Comparison of ENCODE assay signal across 25 cellular contexts in genomic region chr4:108142870-108143269, GRCh38. TPM values are rescaled to one million over a fixed set of nuclear protein-coding genes. Genes with fewer than 3 reads are reported as not detected.
DNase-seq lines count a peak whose midpoint lies in the region; ATAC-seq and TF ChIP-seq lines count a peak whose summit lies in the region.
"Had no signal": no experiment of that assay in that cellular context is flagged by ENCODE, and none has a peak within 500 bp of the region (broad histone marks: within the 10 kb centered on the region; RNA-seq: fewer than 3 reads in every experiment).

No MANE protein-coding gene starts in this region.

- H3K4me3 ChIP-seq in endodermal cell (ENCODE audit: low read length), result no peak overlapping the region
- H3K4me3 ChIP-seq: left ventricle myocardium inferior, prostate gland had no signal

- peak overlapping the region; percentile 55 for H3K4me3 Mint-ChIP-seq in T-helper 1 cell treated with Interleukin-12 subunit alpha and Interleukin-12 subunit beta and Interleukin-4 antibody, amounts not matched to agents 30 μg/mL and 1 μg/mL, for 36 hours
- H3K4me3 Mint-ChIP-seq in stimulated activated naive CD8-positive, alpha-beta T cell treated with anti-CD3 and anti-CD28 coated beads, Interleukin-15, Interleukin-2, amounts not matched to agents 100 ng/mL and 50 ng/mL, for 24 hours, result peak overlapping the region; percentile 64
- H3K4me3 Mint-ChIP-seq in endodermal cell, result no peak overlapping the region

- ATAC-seq in stimulated activated naive CD8-positive, alpha-beta T cell treated with anti-CD3 and anti-CD28 coated beads, Interleukin-15, Interleukin-2, amounts not matched to agents 100 U/mL and 50 U/mL, for 24 hours, result no peak
- ATAC-seq in activated naive CD4-positive, alpha-beta T cell treated with anti-CD3 and anti-CD28 coated beads, Interleukin-2, amount 50 U/mL, for 72 hours, result no peak
- ATAC-seq: HepG2, sciatic nerve had no signal

- H3K9ac ChIP-seq in endodermal cell (ENCODE audit: extremely low read depth, low read length, poor library complexity, severe bottlenecking), result no peak overlapping the region

- H3K27me3 Mint-ChIP-seq in T-helper 1 cell treated with Interleukin-12 subunit alpha and Interleukin-12 subunit beta and Interleukin-4 antibody, amounts not matched to agents 30 μg/mL and 1 μg/mL, for 36 hours (ENCODE audit: low read depth), result no peaks in the 10 kb centered on the region
- no peaks in the 10 kb centered on the region for H3K27me3 Mint-ChIP-seq in stimulated activated naive CD8-positive, alpha-beta T cell treated with anti-CD3 and anti-CD28 coated beads, Interleukin-15, Interleukin-2, amounts not matched to agents 100 ng/mL and 50 ng/mL, for 24 hours
- peaks cover 5% of the 10 kb centered on the region for H3K27me3 Mint-ChIP-seq in endodermal cell (ENCODE audit: insufficient read depth)

- 100% methylated on average over 1 of the region's 2 CpGs for WGBS in endodermal cell (ENCODE audit: insufficient coverage in 1 of 2, insufficient read length in 1 of 2), 2 experiments

- H3K9me3 Mint-ChIP-seq in T-helper 1 cell treated with Interleukin-12 subunit alpha and Interleukin-12 subunit beta and Interleukin-4 antibody, amounts not matched to agents 30 μg/mL and 1 μg/mL, for 36 hours, result no peaks in the 10 kb centered on the region
- no peaks in the 10 kb centered on the region for H3K9me3 Mint-ChIP-seq in stimulated activated naive CD8-positive, alpha-beta T cell treated with anti-CD3 and anti-CD28 coated beads, Interleukin-15, Interleukin-2, amounts not matched to agents 100 ng/mL and 50 ng/mL, for 24 hours
- no peaks in the 10 kb centered on the region for H3K9me3 Mint-ChIP-seq in activated naive CD4-positive, alpha-beta T cell treated with anti-CD3 and anti-CD28 coated beads, Interleukin-2, amount 50 U/mL, for 72 hours
- H3K9me3 Mint-ChIP-seq in endodermal cell, result no peaks in the 10 kb centered on the region

- no peaks in the 10 kb centered on the region for H3K27me3 ChIP-seq in endodermal cell (ENCODE audit: control insufficient read depth, insufficient read depth, low read length, poor library complexity, severe bottlenecking)

- no peak overlapping the region for H3K27ac ChIP-seq in endodermal cell (ENCODE audit: low read depth, low read length)
- H3K27ac ChIP-seq: 22Rv1, left ventricle myocardium inferior, prostate gland had no signal

- TF ChIP-seq CTCF in endodermal cell (conservative IDR thresholded peaks at IDR 0.05), result no peak

- DNase-seq in T-helper 1 cell (no peak), iPS-NIHi7 (ENCODE audit: extremely low spot score) (no peak), endodermal cell (no peak), DMS79 (lab: John Stamatoyannopoulos, UW) (no peak)
- DNase-seq in stimulated activated naive CD8-positive, alpha-beta T cell treated with anti-CD3 and anti-CD28 coated beads, Interleukin-15, Interleukin-2, amounts not matched to agents 100 U/mL and 50 U/mL, for 24 hours, result no peak
- no peak for DNase-seq in activated naive CD4-positive, alpha-beta T cell treated with anti-CD3 and anti-CD28 coated beads, Interleukin-2, amount 50 U/mL, for 72 hours (ENCODE audit: low spot score in 2 of 2)
- DNase-seq: amniotic stem cell; DMS 273 treated with DMSO at 0.1 percent for 48 hours; islet precursor cell; Kasumi-1; left ventricle myocardium inferior; NCI-H1436; NCI-H2107; NCI-H82; nucleus accumbens; RPMI8226; stimulated activated CD4-positive, alpha-beta T cell treated with anti-CD3 and anti-CD28 coated beads, Interleukin-12 subunit alpha, Interleukin-12 subunit beta, amount 100 ng/mL, for 4 hours; stimulated activated CD4-positive, alpha-beta T cell treated with anti-CD3 and anti-CD28 coated beads, Interleukin-4, amount 100 ng/mL, for 1 hour had no signal

- H3K27ac Mint-ChIP-seq in T-helper 1 cell treated with Interleukin-12 subunit alpha and Interleukin-12 subunit beta and Interleukin-4 antibody, amounts not matched to agents 30 μg/mL and 1 μg/mL, for 36 hours, result peak overlapping the region; percentile 49
- H3K27ac Mint-ChIP-seq in stimulated activated naive CD8-positive, alpha-beta T cell treated with anti-CD3 and anti-CD28 coated beads, Interleukin-15, Interleukin-2, amounts not matched to agents 100 ng/mL and 50 ng/mL, for 24 hours, result peak overlapping the region; percentile 93
- peak overlapping the region; percentile 87 to 94 for H3K27ac Mint-ChIP-seq in activated naive CD4-positive, alpha-beta T cell treated with anti-CD3 and anti-CD28 coated beads, Interleukin-2, amount 50 U/mL, for 72 hours
- H3K27ac Mint-ChIP-seq in endodermal cell, result no peak overlapping the region

- H3K4me1 ChIP-seq in endodermal cell (ENCODE audit: control insufficient read depth, insufficient read depth, low read length), result no peaks in the 10 kb centered on the region
- H3K4me1 ChIP-seq: prostate gland had no signal

- H3K4me1 Mint-ChIP-seq in T-helper 1 cell treated with Interleukin-12 subunit alpha and Interleukin-12 subunit beta and Interleukin-4 antibody, amounts not matched to agents 30 μg/mL and 1 μg/mL, for 36 hours (ENCODE audit: low read depth), result peaks cover 87% of the 10 kb centered on the region
- H3K4me1 Mint-ChIP-seq in stimulated activated naive CD8-positive, alpha-beta T cell treated with anti-CD3 and anti-CD28 coated beads, Interleukin-15, Interleukin-2, amounts not matched to agents 100 ng/mL and 50 ng/mL, for 24 hours (ENCODE audit: low read depth), result peaks cover 99% of the 10 kb centered on the region
- H3K4me1 Mint-ChIP-seq in endodermal cell, result peaks cover 35% of the 10 kb centered on the region

- H3K36me3 ChIP-seq in endodermal cell (ENCODE audit: control insufficient read depth, insufficient read depth, low read length), result no peaks in the 10 kb centered on the region
- H3K36me3 ChIP-seq: left ventricle myocardium inferior, prostate gland had no signal

- peaks cover 34% of the 10 kb centered on the region for H3K36me3 Mint-ChIP-seq in T-helper 1 cell treated with Interleukin-12 subunit alpha and Interleukin-12 subunit beta and Interleukin-4 antibody, amounts not matched to agents 30 μg/mL and 1 μg/mL, for 36 hours (ENCODE audit: low read depth)
- peaks cover 12% of the 10 kb centered on the region for H3K36me3 Mint-ChIP-seq in stimulated activated naive CD8-positive, alpha-beta T cell treated with anti-CD3 and anti-CD28 coated beads, Interleukin-15, Interleukin-2, amounts not matched to agents 100 ng/mL and 50 ng/mL, for 24 hours (ENCODE audit: low read depth)
- peaks cover 11 to 46% of the 10 kb centered on the region in 2 donors for H3K36me3 Mint-ChIP-seq in activated naive CD4-positive, alpha-beta T cell treated with anti-CD3 and anti-CD28 coated beads, Interleukin-2, amount 50 U/mL, for 72 hours
- no peaks in the 10 kb centered on the region for H3K36me3 Mint-ChIP-seq in endodermal cell (ENCODE audit: low read depth)

- no peaks in the 10 kb centered on the region for H3K9me3 ChIP-seq in endodermal cell (ENCODE audit: control insufficient read depth, low read length)
- H3K9me3 ChIP-seq: left ventricle myocardium inferior, prostate gland had no signal

RNA-seq across cellular contexts. Expression of gene LEF1, which starts 25.9 kb away (rescaled TPM):
- total RNA-seq in activated naive CD4-positive, alpha-beta T cell treated with anti-CD3 and anti-CD28 coated beads, Interleukin-2, amount 50 U/mL, for 72 hours, result 100 to 1,000 TPM; 205 to 291 TPM
- total RNA-seq in endodermal cell, result 1 to 10 TPM in 1 of 2 donors, under 1 TPM in 1; 0.95 to 1.6 TPM
- 64.3 TPM for polyA plus RNA-seq in endodermal cell (2013, experiment 1 of 2)
- polyA plus RNA-seq in endodermal cell (2013, experiment 2 of 2), result 58.7 TPM
- total RNA-seq: G401 had no signal

Comparison
In these comparisons a context has a peak if more than half of its experiments do, and no peak if none do; other contexts are left out.
1. RNA of gene LEF1, which starts 25.9 kb away (total RNA-seq): 205 to 291 TPM in activated naive CD4-positive, alpha-beta T cell treated with anti-CD3 and anti-CD28 coated beads, Interleukin-2, amount 50 U/mL, for 72 hours; 0.95 to 1.6 TPM in endodermal cell; every median in the first group is over 10 times any median in the second.